Comparison of ENCODE assay signal across 14 cellular contexts in the genomic region with DNA sequence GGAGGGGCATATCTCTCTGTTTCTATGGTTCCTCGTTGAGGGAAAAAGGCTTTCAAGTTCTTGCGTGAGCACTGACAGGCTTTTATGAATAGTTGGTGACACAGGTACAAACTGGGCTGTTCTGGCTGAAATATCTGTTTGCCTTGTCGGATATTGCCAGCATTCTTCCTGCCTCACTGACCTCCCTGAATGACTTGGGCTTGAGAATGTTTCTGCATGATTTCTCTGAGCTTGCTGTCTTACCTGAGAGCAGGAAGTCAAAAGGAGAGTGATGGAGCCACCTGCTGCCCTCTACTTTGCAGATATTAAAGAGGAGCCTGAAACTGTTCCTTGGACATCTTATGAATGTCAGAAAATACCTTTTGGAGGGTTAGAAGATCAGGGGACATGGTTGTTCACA. TPM values are rescaled to one million over a fixed set of nuclear protein-coding genes. Genes with fewer than 3 reads are reported as not detected.
DNase-seq lines count a peak whose midpoint lies in the region; ATAC-seq, FAIRE-seq and TF ChIP-seq lines count a peak whose summit lies in the region.
"Had no signal": no experiment of that assay in that cellular context is flagged by ENCODE, and none has a peak within 500 bp of the region (broad histone marks: within the 10 kb centered on the region; RNA-seq: fewer than 3 reads in every experiment).

No MANE protein-coding gene starts in this region.

- H3K4me1 ChIP-seq in A673 (ENCODE audit: insufficient read depth, low read length, poor library complexity, severe bottlenecking), result no peaks in the 10 kb centered on the region

- POLR2A ChIA-PET in A673 (lab: Charles Lee; ENCODE audit: low non-redundant PET), result no interaction called here

- FAIRE-seq in bronchial epithelial cell (lab: Jason Lieb, UNC) (peak; percentile 7), RCC 7860 (lab: Jason Lieb, UNC) (no peak)
- FAIRE-seq: G401.6 had no signal

- CTCF ChIA-PET in Calu3 (lab: Charles Lee), result interaction anchor here (1.3 to 3.6 kb wide), 7 partner anchors 22 to 87 kb away, joined by 3 to 81 read pairs (median 7); no protein-coding TSS in a partner anchor
- CTCF ChIA-PET in A673 (lab: Charles Lee), result interaction anchor here (1.0 kb wide), 1 partner anchor 84 kb away, joined by 12 read pairs; no protein-coding TSS in a partner anchor

- no peak overlapping the region for H3K27ac ChIP-seq in A673 (ENCODE audit: low read depth, low read length, poor library complexity, severe bottlenecking)

- H3K4me3 Mint-ChIP-seq in Calu3 (ENCODE audit: low read depth, unreplicated experiment), result peak overlapping the region; percentile 10
- H3K4me3 Mint-ChIP-seq: activated CD4-positive, alpha-beta T cell treated with anti-CD3 and anti-CD28 coated beads, Interleukin-2, amount 10 ng/mL, durations not matched to agents 24 days and 14 days; stimulated activated memory B cell treated with anti-CD40 and anti-IgM and Interleukin-4, amounts not matched to agents 10 μg/mL and 1 μg/mL and 100 μg/mL, for 72 hours had no signal

- H3K27me3 Mint-ChIP-seq in Calu3 (ENCODE audit: unreplicated experiment), result no peaks in the 10 kb centered on the region

- H3K27me3 ChIP-seq in bronchial epithelial cell (ENCODE audit: control insufficient read depth, insufficient read depth, low read length), result no peaks in the 10 kb centered on the region
- peaks cover 34% of the 10 kb centered on the region for H3K27me3 ChIP-seq in A673 (replicated peaks; ENCODE audit: insufficient read depth, low read depth, low read length, poor library complexity)

- no peaks in the 10 kb centered on the region for H3K9me3 Mint-ChIP-seq in Calu3 (ENCODE audit: low read depth, unreplicated experiment)
- H3K9me3 Mint-ChIP-seq: stimulated activated memory B cell treated with anti-CD40 and anti-IgM and Interleukin-4, amounts not matched to agents 10 μg/mL and 1 μg/mL and 100 μg/mL, for 72 hours had no signal

- peak; percentile 31 for TF ChIP-seq CTCF in Calu3 (IDR thresholded peaks at IDR 0.05; ENCODE audit: unreplicated experiment)
- TF ChIP-seq CTCF in bronchial epithelial cell (IDR thresholded peaks at IDR 0.05; ENCODE audit: insufficient read depth, low read length, severe bottlenecking), result peak; percentile 12
- no peak for TF ChIP-seq CTCF in A673 (conservative IDR thresholded peaks at IDR 0.05; ENCODE audit: low read depth, low read length)

- DNase-seq in Calu3 (peak; percentile 50), NCI-H146 (lab: John Stamatoyannopoulos, UW) (peak; percentile 25), bronchial epithelial cell (ENCODE audit: low read depth) (peak; percentile 25), mucosa of gallbladder (ENCODE audit: low spot score) (peak; percentile 17), A673 (ENCODE audit: low spot score) (no peak), RCC 7860 (ENCODE audit: low spot score) (no peak)
- DNase-seq in stimulated activated CD8-positive, alpha-beta memory T cell treated with anti-CD3 and anti-CD28 coated beads, Interleukin-4, amount 100 ng/mL, for 48 hours, result no peak
- DNase-seq: activated CD4-positive, alpha-beta T cell treated with anti-CD3 and anti-CD28 coated beads, Interleukin-2, amount 10 ng/mL, durations not matched to agents 24 days and 14 days; activated T-cell treated with anti-CD3 and anti-CD28 coated beads, Interleukin-2, amount 50 U/mL, for 1 hour; NCI-H2227 treated with DMSO at 0.1 percent for 48 hours had no signal

- H3K36me3 Mint-ChIP-seq in Calu3 (ENCODE audit: insufficient read depth, unreplicated experiment), result peaks cover 23% of the 10 kb centered on the region

- H3K36me3 ChIP-seq in bronchial epithelial cell (ENCODE audit: control insufficient read depth, insufficient read depth, low read length) (no peaks in the 10 kb centered on the region), A673 (ENCODE audit: insufficient read depth, low read length, poor library complexity, severe bottlenecking) (no peaks in the 10 kb centered on the region)

- BruUV-seq in Calu3 (replicated peaks; lab: Mats Ljungman, UMichigan), result no TSS peak
- no TSS peak for BruUV-seq in A673 (replicated peaks; lab: Mats Ljungman, UMichigan)

- peak overlapping the region; percentile 11 for H3K4me3 ChIP-seq in bronchial epithelial cell (ENCODE audit: low read depth, low read length)
- no peak overlapping the region for H3K4me3 ChIP-seq in A673 (ENCODE audit: low read depth, low read length, poor library complexity, severe bottlenecking)

- intact Hi-C loops in Calu3 (cut with micrococcal nuclease; ENCODE audit: unreplicated experiment) (loop anchor here (1.0 to 2.0 kb wide), 2 partner anchors 46 to 83 kb away; no protein-coding TSS in a partner anchor), A673 (cut with micrococcal nuclease; ENCODE audit: unreplicated experiment) (no loop called here)

- H3K4me1 Mint-ChIP-seq in Calu3 (ENCODE audit: low read depth, unreplicated experiment), result peaks cover 47% of the 10 kb centered on the region

- ATAC-seq in HG03354 (IDR thresholded peaks at IDR 0.05; ENCODE audit: poor library complexity, severe bottlenecking, unreplicated experiment), result no peak
- ATAC-seq: stimulated activated memory B cell treated with anti-CD40 and anti-IgM and Interleukin-4, amounts not matched to agents 10 μg/mL and 1 μg/mL and 100 μg/mL, for 72 hours had no signal

- H3K27ac Mint-ChIP-seq in Calu3 (ENCODE audit: unreplicated experiment), result peak overlapping the region; percentile 70
- H3K27ac Mint-ChIP-seq: activated CD4-positive, alpha-beta T cell treated with anti-CD3 and anti-CD28 coated beads, Interleukin-2, amount 10 ng/mL, durations not matched to agents 24 days and 14 days had no signal

- H3K9me3 ChIP-seq in A673 (ENCODE audit: low read depth, low read length, poor library complexity, severe bottlenecking), result no peaks in the 10 kb centered on the region

RNA-seq across cellular contexts. Expression of a gene that starts 4.8 kb away (rescaled TPM):
- total RNA-seq in Calu3 (2022) (11.6 and 15.4 TPM in 2 replicates), bronchial epithelial cell (8.2 and 37.5 TPM in 2 replicates), mucosa of gallbladder (72.3 TPM), A673 (2021) (not detected in 2 replicates)
- total RNA-seq: activated CD4-positive, alpha-beta T cell treated with anti-CD3 and anti-CD28 coated beads, Interleukin-2, amount 10 ng/mL, durations not matched to agents 24 days and 14 days; mononuclear cell had no signal

RNA-seq across cellular contexts. Expression of a gene that starts 40.9 kb away (rescaled TPM):
- 72.8 and 93.7 TPM in 2 replicates for total RNA-seq in Calu3 (2022)
- total RNA-seq in bronchial epithelial cell, result 19.0 and 37.9 TPM in 2 replicates
- total RNA-seq in mucosa of gallbladder, result 108 TPM
- total RNA-seq in A673 (2021), result 209 and 230 TPM in 2 replicates

Comparison
In these comparisons a context has a peak if more than half of its experiments do, and no peak if none do; other contexts are left out.
1. DNase-seq: peak in Calu3 (single experiment), NCI-H146 (single experiment), bronchial epithelial cell (single experiment) and mucosa of gallbladder (single experiment); none in A673 (single experiment), RCC 7860 (single experiment) and stimulated activated CD8-positive, alpha-beta memory T cell treated with anti-CD3 and anti-CD28 coated beads, Interleukin-4, amount 100 ng/mL, for 48 hours (single experiment).